ENCODE assay signal across 16 cellular contexts in the genomic region with DNA sequence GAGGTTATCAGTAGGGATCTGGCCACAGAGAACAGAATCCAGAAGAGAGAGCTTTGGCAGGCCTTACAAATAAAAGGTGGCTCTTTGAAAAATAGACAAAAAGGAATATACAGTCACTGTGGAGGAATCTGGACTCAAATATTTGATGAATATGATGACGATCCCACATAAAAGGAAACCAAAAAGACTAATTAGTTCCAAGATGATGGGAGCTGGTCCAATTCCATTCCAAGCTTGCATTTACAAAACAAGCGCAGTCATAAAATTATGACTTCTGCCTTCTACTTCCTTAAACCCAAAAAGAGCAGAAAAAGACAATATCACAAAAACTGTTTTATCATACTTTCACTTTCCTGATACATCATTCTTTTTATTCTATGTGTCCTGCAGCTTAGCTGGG.
DNase-seq lines count a peak whose midpoint lies in the region; ATAC-seq and TF ChIP-seq lines count a peak whose summit lies in the region.
"Had no signal": no experiment of that assay in that cellular context is flagged by ENCODE, and none has a peak within 500 bp of the region (broad histone marks: within the 10 kb centered on the region; RNA-seq: fewer than 3 reads in every experiment).

No MANE protein-coding gene starts in this region.

- H3K4me3 ChIP-seq in ACC112 (ENCODE audit: low read depth, low read length): peak overlapping the region; percentile 59
- no peak overlapping the region for H3K4me3 ChIP-seq in astrocyte of the cerebellum (ENCODE audit: low read depth, low read length)
- H3K4me3 ChIP-seq: BLaER1 treated with 17β-estradiol and CSF1 and Interleukin-3, amounts not matched to agents 10 nM and 100 nM; GM12878 had no signal

- TF ChIP-seq CTCF in astrocyte of the cerebellum (IDR thresholded peaks at IDR 0.05; ENCODE audit: low read depth, low read length, missing control alignments): no peak
- no peak for TF ChIP-seq CTCF in WTC11 (IDR thresholded peaks at IDR 0.05)

- H3K4me1 ChIP-seq in ACC112 (ENCODE audit: control insufficient read depth, insufficient read depth, low read length, unreplicated experiment): peaks cover 16% of the 10 kb centered on the region

- no peaks in the 10 kb centered on the region for H3K79me2 ChIP-seq in ACC112 (ENCODE audit: control insufficient read depth, insufficient read depth, low read length, unreplicated experiment)

- no peaks in the 10 kb centered on the region for H3K36me3 Mint-ChIP-seq in WTC11
- H3K36me3 Mint-ChIP-seq: CD8-positive, alpha-beta T cell had no signal

- CTCF ChIA-PET in WTC11 (lab: Charles Lee): interaction anchor here (0.5 kb wide), 1 partner anchor 10 kb away, joined by 3 read pairs; no protein-coding TSS in a partner anchor

- H3K27ac Mint-ChIP-seq in WTC11: no peak overlapping the region
- H3K27ac Mint-ChIP-seq: B cell; CD8-positive, alpha-beta T cell; H9 had no signal

- no peaks in the 10 kb centered on the region for H3K27me3 ChIP-seq in ACC112 (ENCODE audit: insufficient read depth, low read length)
- H3K27me3 ChIP-seq: BLaER1 treated with 17β-estradiol and CSF1 and Interleukin-3, amounts not matched to agents 10 nM and 100 nM had no signal

- H3K4me3 Mint-ChIP-seq in WTC11: no peak overlapping the region
- H3K4me3 Mint-ChIP-seq: B cell; CD8-positive, alpha-beta T cell; H9 had no signal

- H3K27ac ChIP-seq in ACC112 (ENCODE audit: low read depth, low read length): no peak overlapping the region
- H3K27ac ChIP-seq: BLaER1 treated with 17β-estradiol and CSF1 and Interleukin-3, amounts not matched to agents 10 nM and 100 nM had no signal

- ATAC-seq in WTC11: no peak
- ATAC-seq in activated CD4-positive, CD25-positive, alpha-beta regulatory T cell treated with anti-CD3 and anti-CD28 coated beads, Interleukin-2, amount 50 U/mL, for 24 hours: no peak
- ATAC-seq: CD8-positive, alpha-beta T cell; GM12878 had no signal

- in situ Hi-C loops in astrocyte of the cerebellum (cut with HindIII; ENCODE audit: low sequenced_read_pairs): no loop called here

- H3K4me1 Mint-ChIP-seq in WTC11: peaks cover 3% of the 10 kb centered on the region
- H3K4me1 Mint-ChIP-seq: B cell had no signal

- H3K36me3 ChIP-seq in ACC112 (ENCODE audit: insufficient read depth, low read length): no peaks in the 10 kb centered on the region
- H3K36me3 ChIP-seq: BLaER1 treated with 17β-estradiol and CSF1 and Interleukin-3, amounts not matched to agents 10 nM and 100 nM had no signal

- no peaks in the 10 kb centered on the region for H3K9me3 Mint-ChIP-seq in WTC11
- H3K9me3 Mint-ChIP-seq: CD8-positive, alpha-beta T cell; H9 had no signal

- DNase-seq in LoVo (ENCODE audit: low spot score): peak; percentile 2
- DNase-seq in astrocyte of the cerebellum (ENCODE audit: low read depth): peak; percentile 63
- DNase-seq in fibroblast of peridontal ligament (ENCODE audit: extremely low read depth): peak; percentile 17
- DNase-seq in WTC11 (ENCODE audit: low spot score): no peak
- DNase-seq in DMS53 (lab: John Stamatoyannopoulos, UW): no peak
- DNase-seq in inferior parietal cortex (ENCODE audit: extremely low spot score): no peak
- DNase-seq: Calu3; CD8-positive, alpha-beta T cell; DND-41; EL; H9 had no signal

- no peaks in the 10 kb centered on the region for H3K27me3 Mint-ChIP-seq in WTC11 (ENCODE audit: low read depth)

- peak overlapping the region; percentile 84 for H2AFZ ChIP-seq in ACC112 (ENCODE audit: low read length, unreplicated experiment)

- POLR2A ChIA-PET in WTC11 (lab: Charles Lee): no interaction called here

TF ChIP-seq in WTC11, 78 proteins besides CTCF, POLR2A, EP300 and RAD21 (continues in another document):
- TF ChIP-seq CREM (CRISPR knock-in tag; IDR thresholded peaks at IDR 0.05) (no peak), USF2 (CRISPR knock-in tag; IDR thresholded peaks at IDR 0.05) (no peak), AR (CRISPR knock-in tag; IDR thresholded peaks at IDR 0.05) (no peak), SMAD3 (CRISPR knock-in tag; IDR thresholded peaks at IDR 0.05; ENCODE audit: borderline replicate concordance) (no peak), MAX (CRISPR knock-in tag; IDR thresholded peaks at IDR 0.05) (no peak)
- TF ChIP-seq, protein P1, sequence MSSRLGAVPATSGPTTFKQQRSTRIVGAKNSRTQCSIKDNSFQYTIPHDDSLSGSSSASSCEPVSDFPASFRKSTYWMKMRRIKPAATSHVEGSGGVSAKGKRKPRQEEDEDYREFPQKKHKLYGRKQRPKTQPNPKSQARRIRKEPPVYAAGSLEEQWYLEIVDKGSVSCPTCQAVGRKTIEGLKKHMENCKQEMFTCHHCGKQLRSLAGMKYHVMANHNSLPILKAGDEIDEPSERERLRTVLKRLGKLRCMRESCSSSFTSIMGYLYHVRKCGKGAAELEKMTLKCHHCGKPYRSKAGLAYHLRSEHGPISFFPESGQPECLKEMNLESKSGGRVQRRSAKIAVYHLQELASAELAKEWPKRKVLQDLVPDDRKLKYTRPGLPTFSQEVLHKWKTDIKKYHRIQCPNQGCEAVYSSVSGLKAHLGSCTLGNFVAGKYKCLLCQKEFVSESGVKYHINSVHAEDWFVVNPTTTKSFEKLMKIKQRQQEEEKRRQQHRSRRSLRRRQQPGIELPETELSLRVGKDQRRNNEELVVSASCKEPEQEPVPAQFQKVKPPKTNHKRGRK (CRISPR knock-in tag; IDR thresholded peaks at IDR 0.05; ENCODE audit: borderline replicate concordance): no peak
- TF ChIP-seq, protein P2, sequence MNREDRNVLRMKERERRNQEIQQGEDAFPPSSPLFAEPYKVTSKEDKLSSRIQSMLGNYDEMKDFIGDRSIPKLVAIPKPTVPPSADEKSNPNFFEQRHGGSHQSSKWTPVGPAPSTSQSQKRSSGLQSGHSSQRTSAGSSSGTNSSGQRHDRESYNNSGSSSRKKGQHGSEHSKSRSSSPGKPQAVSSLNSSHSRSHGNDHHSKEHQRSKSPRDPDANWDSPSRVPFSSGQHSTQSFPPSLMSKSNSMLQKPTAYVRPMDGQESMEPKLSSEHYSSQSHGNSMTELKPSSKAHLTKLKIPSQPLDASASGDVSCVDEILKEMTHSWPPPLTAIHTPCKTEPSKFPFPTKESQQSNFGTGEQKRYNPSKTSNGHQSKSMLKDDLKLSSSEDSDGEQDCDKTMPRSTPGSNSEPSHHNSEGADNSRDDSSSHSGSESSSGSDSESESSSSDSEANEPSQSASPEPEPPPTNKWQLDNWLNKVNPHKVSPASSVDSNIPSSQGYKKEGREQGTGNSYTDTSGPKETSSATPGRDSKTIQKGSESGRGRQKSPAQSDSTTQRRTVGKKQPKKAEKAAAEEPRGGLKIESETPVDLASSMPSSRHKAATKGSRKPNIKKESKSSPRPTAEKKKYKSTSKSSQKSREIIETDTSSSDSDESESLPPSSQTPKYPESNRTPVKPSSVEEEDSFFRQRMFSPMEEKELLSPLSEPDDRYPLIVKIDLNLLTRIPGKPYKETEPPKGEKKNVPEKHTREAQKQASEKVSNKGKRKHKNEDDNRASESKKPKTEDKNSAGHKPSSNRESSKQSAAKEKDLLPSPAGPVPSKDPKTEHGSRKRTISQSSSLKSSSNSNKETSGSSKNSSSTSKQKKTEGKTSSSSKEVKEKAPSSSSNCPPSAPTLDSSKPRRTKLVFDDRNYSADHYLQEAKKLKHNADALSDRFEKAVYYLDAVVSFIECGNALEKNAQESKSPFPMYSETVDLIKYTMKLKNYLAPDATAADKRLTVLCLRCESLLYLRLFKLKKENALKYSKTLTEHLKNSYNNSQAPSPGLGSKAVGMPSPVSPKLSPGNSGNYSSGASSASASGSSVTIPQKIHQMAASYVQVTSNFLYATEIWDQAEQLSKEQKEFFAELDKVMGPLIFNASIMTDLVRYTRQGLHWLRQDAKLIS (CRISPR knock-in tag; IDR thresholded peaks at IDR 0.05; ENCODE audit: borderline replicate concordance): no peak

Comparison
In these comparisons a context has a peak if more than half of its experiments do, and no peak if none do; other contexts are left out.
1. DNase-seq: peak in LoVo (single experiment), astrocyte of the cerebellum (single experiment) and fibroblast of peridontal ligament (single experiment); none in WTC11 (single experiment), DMS53 (single experiment) and inferior parietal cortex (single experiment).